ENCODE assay signal across 8 cellular contexts in genomic region chrX:74536142-74537010, GRCh38.
DNase-seq lines count a peak whose midpoint lies in the region; ATAC-seq and TF ChIP-seq lines count a peak whose summit lies in the region.

No MANE protein-coding gene starts in this region.

- H2BK12ac ChIP-seq in neuronal stem cell (ENCODE audit: low read length): no peak overlapping the region

- peaks cover 2% of the 10 kb centered on the region for H3K27me3 Mint-ChIP-seq in glutamatergic neuron (ENCODE audit: unreplicated experiment)

- no CpG with 5 or more reads among the region's 64 CpGs for WGBS in neuronal stem cell (ENCODE audit: extremely low coverage in 2 of 2, insufficient read length in 2 of 2, insufficient replicate concordance in 1 of 2), 2 donors

- H2BK120ac ChIP-seq in neuronal stem cell (ENCODE audit: low read depth, low read length): peak overlapping the region; percentile 81

- no peak overlapping the region for H2AFZ ChIP-seq in neuronal stem cell (ENCODE audit: low read length)

- H3K9me3 Mint-ChIP-seq in glutamatergic neuron (ENCODE audit: unreplicated experiment): no peaks in the 10 kb centered on the region

- H3K4me1 ChIP-seq in neuronal stem cell (ENCODE audit: control insufficient read depth in 2 of 2, insufficient read depth in 1 of 2, low read depth in 1 of 2, low read length in 2 of 2): peaks cover 0 to 6% of the 10 kb centered on the region in 2 donors

- H3K4me3 Mint-ChIP-seq in glutamatergic neuron (ENCODE audit: unreplicated experiment): peak overlapping the region; percentile 65

- no peak overlapping the region for H3K14ac ChIP-seq in neuronal stem cell (ENCODE audit: low read length)

- peak overlapping the region in 1 of 2 donors; percentile 73 for H3K4me3 ChIP-seq in neuronal stem cell (ENCODE audit: low read length in 2 of 2)

- H3K79me1 ChIP-seq in neuronal stem cell (ENCODE audit: low read depth, low read length): no peaks in the 10 kb centered on the region

- no peak overlapping the region for H2AK5ac ChIP-seq in neuronal stem cell (ENCODE audit: low read depth, low read length)

- no peaks in the 10 kb centered on the region for H3K27me3 ChIP-seq in neuronal stem cell (ENCODE audit: control insufficient read depth in 3 of 3, insufficient read depth in 3 of 3, low read depth in 1 of 3, low read length in 3 of 3)

- H3K9ac ChIP-seq in neuronal stem cell (ENCODE audit: low read depth, low read length, poor library complexity): peak overlapping the region; percentile 81

- TF ChIP-seq CTCF in glutamatergic neuron (IDR thresholded peaks at IDR 0.05; ENCODE audit: partially characterized antibody, unreplicated experiment): peak; percentile 48

- no peaks in the 10 kb centered on the region for H3K9me3 ChIP-seq in neuronal stem cell (replicated peaks in 1 of 2; ENCODE audit: control insufficient read depth in 2 of 2, insufficient read depth in 1 of 2, low read depth in 1 of 2, low read length in 2 of 2)

- 0 out of 2 replicates have a peak, but pooled peaks have one; percentile 28 for TF ChIP-seq EP300 in Ishikawa (IDR thresholded peaks at IDR 0.05; ENCODE audit: borderline replicate concordance)

- H4K8ac ChIP-seq in neuronal stem cell (ENCODE audit: low read depth, low read length): no peak overlapping the region

- no peak overlapping the region for H3K27ac Mint-ChIP-seq in glutamatergic neuron (ENCODE audit: unreplicated experiment)

- H3K36me3 ChIP-seq in neuronal stem cell (replicated peaks in 1 of 2; ENCODE audit: control insufficient read depth in 2 of 2, insufficient read depth in 2 of 2, low read length in 2 of 2): peaks cover 0 to 6% of the 10 kb centered on the region in 2 donors

- peak overlapping the region; percentile 66 for H3K4me2 ChIP-seq in neuronal stem cell (ENCODE audit: insufficient read depth, low read length, poor library complexity, severe bottlenecking)

- peak; percentile 57 for ATAC-seq in GM21529 (IDR thresholded peaks at IDR 0.05; ENCODE audit: unreplicated experiment)

- H2BK15ac ChIP-seq in neuronal stem cell (ENCODE audit: low read length): no peak overlapping the region

- no peak overlapping the region for H3K23ac ChIP-seq in neuronal stem cell (ENCODE audit: low read depth, low read length, poor library complexity)

- no peak overlapping the region for H3K4ac ChIP-seq in neuronal stem cell (ENCODE audit: low read length)

- H4K91ac ChIP-seq in neuronal stem cell (ENCODE audit: low read depth, low read length, poor library complexity): no peak overlapping the region

- peak overlapping the region; percentile 48 for H3K18ac ChIP-seq in neuronal stem cell (ENCODE audit: low read length)

- peak overlapping the region; percentile 39 for H2BK5ac ChIP-seq in neuronal stem cell (ENCODE audit: low read length)

- no peaks in the 10 kb centered on the region for H3K36me3 Mint-ChIP-seq in glutamatergic neuron (ENCODE audit: unreplicated experiment)

- TF ChIP-seq RAD21 in Ishikawa (IDR thresholded peaks at IDR 0.05; ENCODE audit: low read depth): no peak

- DNase-seq in DMS53 treated with DMSO at 0.1 percent for 48 hours (lab: John Stamatoyannopoulos, UW; ENCODE audit: unreplicated experiment) (peak; percentile 66), SHP77 (lab: John Stamatoyannopoulos, UW) (peak; percentile 17 to 63), amniotic epithelial cell (ENCODE audit: low read depth) (peak; percentile 76), glutamatergic neuron (peak; percentile 70), neuronal stem cell (ENCODE audit: low spot score) (no peak)
- DNase-seq in NK-92 treated with Interleukin-12 subunit alpha and Interleukin-12 subunit beta, amount 100 ng/mL, for 24 hours (lab: John Stamatoyannopoulos, UW): no peak

- H3K27ac ChIP-seq in neuronal stem cell (replicated peaks; ENCODE audit: low read length): peak overlapping the region; percentile 35

- peaks cover 4% of the 10 kb centered on the region for H3K4me1 Mint-ChIP-seq in glutamatergic neuron (ENCODE audit: low read depth, unreplicated experiment)

TF ChIP-seq in Ishikawa, 13 proteins besides CTCF, POLR2A, EP300 and RAD21:
- TF ChIP-seq MAX (IDR thresholded peaks at IDR 0.05) (peak; percentile 43), NFIC (IDR thresholded peaks at IDR 0.05) (peak; percentile 39; the same call in 1 of the 2 replicates), TEAD4 (IDR thresholded peaks at IDR 0.05) (0 out of 2 replicates have a peak, but pooled peaks have one; percentile 1), EGR1 (IDR thresholded peaks at IDR 0.05) (0 out of 2 replicates have a peak, but pooled peaks have one; percentile 33), YY1 (IDR thresholded peaks at IDR 0.05; ENCODE audit: low read depth) (no peak)
TF ChIP-seq in Ishikawa: peak in this region for 4.

Comparison
In these comparisons a context has a peak if more than half of its experiments do, and no peak if none do; other contexts are left out.
1. DNase-seq: peak in DMS53 treated with DMSO at 0.1 percent for 48 hours (single experiment), SHP77 (2 of 2), amniotic epithelial cell (single experiment) and glutamatergic neuron (single experiment); none in neuronal stem cell (single experiment) and NK-92 treated with Interleukin-12 subunit alpha and Interleukin-12 subunit beta, amount 100 ng/mL, for 24 hours (single experiment).